11 cellular contexts compared by ENCODE assay signal in the genomic region with DNA sequence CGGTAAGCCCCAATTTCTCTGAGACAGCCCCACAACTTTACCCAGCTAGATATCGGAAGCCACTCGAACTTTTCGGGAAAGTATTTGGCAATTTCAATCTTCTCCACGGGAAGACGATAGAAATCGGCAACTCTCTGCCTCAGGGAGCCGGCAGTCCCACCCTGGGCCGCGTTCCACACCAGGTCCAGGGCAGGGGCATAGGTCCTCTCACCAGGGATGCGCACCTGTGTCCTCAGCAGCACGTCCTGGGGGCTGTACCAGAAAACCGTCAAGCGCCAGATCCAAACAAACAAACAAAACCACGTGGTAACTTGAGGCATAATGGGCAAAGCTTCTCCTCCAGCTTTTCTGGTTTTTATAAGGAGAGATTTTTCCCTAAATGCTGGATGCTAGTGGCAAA.
"Had no signal": no experiment of that assay in that cellular context is flagged by ENCODE, and none has a peak within 500 bp of the region (broad histone marks: within the 10 kb centered on the region; RNA-seq: fewer than 3 reads in every experiment).

No MANE protein-coding gene starts in this region.

- ATAC-seq: body of pancreas, esophagus mucosa had no signal

- H3K9me3 ChIP-seq: body of pancreas had no signal

- H3K9me3 Mint-ChIP-seq: activated B cell treated with CpG ODN at 0.5 μM for 24 hours; activated CD4-positive, alpha-beta T cell treated with anti-CD3 and anti-CD28 coated beads, Interleukin-2, amount 10 ng/mL, durations not matched to agents 7 days and 5 days; activated naive CD4-positive, alpha-beta T cell treated with anti-CD3 and anti-CD28 coated beads, Interleukin-2, amount 10 ng/mL, durations not matched to agents 7 days and 5 days; activated T-helper 2 cell treated with anti-CD3 and anti-CD28 coated beads, Interferon-gamma antibody, Interleukin-2, Interleukin-4, amounts not matched to agents 10 μg/mL and 5 μg/mL and 100 μg/mL, durations not matched to agents 14 hours and 24 hours and 36 hours; nephron; stimulated activated naive CD8-positive, alpha-beta T cell treated with anti-CD3 and anti-CD28 coated beads, Interleukin-15, Interleukin-2, amounts not matched to agents 100 ng/mL and 50 ng/mL, for 24 hours had no signal

- H3K4me3 ChIP-seq: body of pancreas had no signal

- H3K27me3 Mint-ChIP-seq: activated B cell treated with CpG ODN at 0.5 μM for 24 hours; activated CD4-positive, alpha-beta T cell treated with anti-CD3 and anti-CD28 coated beads, Interleukin-2, amount 10 ng/mL, durations not matched to agents 7 days and 5 days; activated naive CD4-positive, alpha-beta T cell treated with anti-CD3 and anti-CD28 coated beads, Interleukin-2, amount 10 ng/mL, durations not matched to agents 7 days and 5 days; stimulated activated naive CD8-positive, alpha-beta T cell treated with anti-CD3 and anti-CD28 coated beads, Interleukin-15, Interleukin-2, amounts not matched to agents 100 ng/mL and 50 ng/mL, for 24 hours had no signal

- H3K4me1 Mint-ChIP-seq: activated CD4-positive, alpha-beta T cell treated with anti-CD3 and anti-CD28 coated beads, Interleukin-2, amount 10 ng/mL, durations not matched to agents 7 days and 5 days; activated naive CD4-positive, alpha-beta T cell treated with anti-CD3 and anti-CD28 coated beads, Interleukin-2, amount 10 ng/mL, durations not matched to agents 7 days and 5 days had no signal

- H3K27ac Mint-ChIP-seq: activated B cell treated with CpG ODN at 0.5 μM for 24 hours; activated CD4-positive, alpha-beta T cell treated with anti-CD3 and anti-CD28 coated beads, Interleukin-2, amount 10 ng/mL, durations not matched to agents 7 days and 5 days; activated naive CD4-positive, alpha-beta T cell treated with anti-CD3 and anti-CD28 coated beads, Interleukin-2, amount 10 ng/mL, durations not matched to agents 7 days and 5 days; activated T-helper 2 cell treated with anti-CD3 and anti-CD28 coated beads, Interferon-gamma antibody, Interleukin-2, Interleukin-4, amounts not matched to agents 10 μg/mL and 5 μg/mL and 100 μg/mL, durations not matched to agents 14 hours and 24 hours and 36 hours; endodermal cell had no signal

- H3K27me3 ChIP-seq: body of pancreas had no signal

- H3K4me3 Mint-ChIP-seq: activated B cell treated with CpG ODN at 0.5 μM for 24 hours; activated CD4-positive, alpha-beta T cell treated with anti-CD3 and anti-CD28 coated beads, Interleukin-2, amount 10 ng/mL, durations not matched to agents 7 days and 5 days; activated naive CD4-positive, alpha-beta T cell treated with anti-CD3 and anti-CD28 coated beads, Interleukin-2, amount 10 ng/mL, durations not matched to agents 7 days and 5 days; endodermal cell; nephron; stimulated activated naive CD8-positive, alpha-beta T cell treated with anti-CD3 and anti-CD28 coated beads, Interleukin-15, Interleukin-2, amounts not matched to agents 100 ng/mL and 50 ng/mL, for 24 hours had no signal

- DNase-seq: activated B cell treated with CpG ODN at 0.5 μM for 24 hours; activated CD4-positive, alpha-beta T cell treated with anti-CD3 and anti-CD28 coated beads, Interleukin-2, amount 10 ng/mL, durations not matched to agents 7 days and 5 days; activated naive CD4-positive, alpha-beta T cell treated with anti-CD3 and anti-CD28 coated beads, Interleukin-2, amount 10 ng/mL, durations not matched to agents 7 days and 5 days; body of pancreas; endodermal cell; stimulated activated CD4-positive, alpha-beta T cell treated with anti-CD3 and anti-CD28 coated beads, Interleukin-2, amount 100 ng/mL, for 48 hours; T-helper 1 cell had no signal
